10 cellular contexts compared by ENCODE assay signal in the genomic region with DNA sequence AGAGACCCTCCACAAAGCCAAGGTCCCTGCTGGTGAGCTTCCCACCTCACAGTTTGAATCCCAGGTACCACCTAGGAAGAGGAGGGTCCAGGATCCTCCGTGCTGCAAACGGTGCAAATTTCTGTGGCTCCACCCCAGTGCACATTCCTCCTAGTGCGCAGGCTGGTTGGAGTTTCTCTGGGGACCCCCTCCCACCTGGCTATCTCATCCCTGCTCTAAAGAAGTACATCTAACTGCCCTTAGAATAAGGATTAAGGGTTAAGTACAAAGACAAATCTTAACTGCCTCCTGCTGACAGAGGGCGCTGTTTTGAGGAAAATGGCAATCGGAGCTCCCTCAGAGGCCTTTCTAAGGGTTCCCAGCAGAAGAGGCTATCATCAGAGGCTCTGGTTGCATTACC.
A peak's percentile ranks its signal among the peaks of the same experiment; 100 is the strongest.
DNase-seq lines count a peak whose midpoint lies in the region; ATAC-seq and TF ChIP-seq lines count a peak whose summit lies in the region.
"Had no signal": no experiment of that assay in that cellular context is flagged by ENCODE, and none has a peak within 500 bp of the region (broad histone marks: within the 10 kb centered on the region; RNA-seq: fewer than 3 reads in every experiment).

No MANE protein-coding gene starts in this region.

- H3K9me3 ChIP-seq in PC-9 (ENCODE audit: insufficient read depth, low read depth), result no peaks in the 10 kb centered on the region
- H3K9me3 ChIP-seq: vagina had no signal

- no TSS peak for BruUV-seq in PC-9 (replicated peaks; lab: Mats Ljungman, UMichigan)

- no peaks in the 10 kb centered on the region for H3K4me1 ChIP-seq in PC-9 (replicated peaks; ENCODE audit: insufficient read depth)
- H3K4me1 ChIP-seq: vagina had no signal

- TF ChIP-seq CTCF in GM12873 (IDR thresholded peaks at IDR 0.05; ENCODE audit: insufficient read depth, low read depth, low read length, missing control alignments) (peak; percentile 61), PC-9 (conservative IDR thresholded peaks at IDR 0.05) (peak; percentile 57)

- H3K9me2 ChIP-seq in PC-9 (ENCODE audit: insufficient read depth), result no peaks in the 10 kb centered on the region

- H3K27me3 ChIP-seq in H7 (ENCODE audit: control insufficient read depth, insufficient read depth, low read length) (no peaks in the 10 kb centered on the region), PC-9 (ENCODE audit: insufficient read depth, low read depth) (no peaks in the 10 kb centered on the region)
- H3K27me3 ChIP-seq: vagina had no signal

- H3K79me2 ChIP-seq in PC-9 (ENCODE audit: low read depth), result no peaks in the 10 kb centered on the region

- ATAC-seq in left ventricle myocardium superior (no peak), GM21423 (IDR thresholded peaks at IDR 0.05; ENCODE audit: unreplicated experiment) (no peak)

- no peaks in the 10 kb centered on the region for H3F3A ChIP-seq in PC-9 (ENCODE audit: insufficient read depth, low read depth)

- DNase-seq in H7 (peak; percentile 4), PC-9 (no peak), iPS-NIHi7 (ENCODE audit: extremely low spot score) (peak; percentile 31), left ventricle myocardium superior (no peak), amniotic stem cell (lab: John Stamatoyannopoulos, UW) (no peak), SK-N-DZ (ENCODE audit: low spot score) (no peak)
- DNase-seq: activated CD8-positive, alpha-beta memory T cell treated with anti-CD3 and anti-CD28 coated beads for 24 hours had no signal

- no peak overlapping the region for H3K27ac ChIP-seq in PC-9
- H3K27ac ChIP-seq: vagina had no signal

- H3K36me3 ChIP-seq in H7 (replicated peaks; ENCODE audit: control insufficient read depth, insufficient read depth, low read length) (no peaks in the 10 kb centered on the region), PC-9 (ENCODE audit: low read depth) (no peaks in the 10 kb centered on the region)
- H3K36me3 ChIP-seq: vagina had no signal

- intact Hi-C loops in PC-9 (cut with micrococcal nuclease; ENCODE audit: unreplicated experiment) (no loop called here), left ventricle myocardium superior (cut with micrococcal nuclease) (no loop called here)

- no peak overlapping the region for H2AFZ ChIP-seq in PC-9

- H3K4me2 ChIP-seq in PC-9, result no peak overlapping the region

- H3K4me3 ChIP-seq in H7 (ENCODE audit: insufficient read depth, low read depth, low read length) (no peak overlapping the region), PC-9 (no peak overlapping the region)
- H3K4me3 ChIP-seq: vagina had no signal

- POLR2A ChIA-PET in PC-9 (lab: Charles Lee; ENCODE audit: unreplicated experiment), result no interaction called here

- H4K20me1 ChIP-seq in PC-9 (ENCODE audit: insufficient read depth), result no peaks in the 10 kb centered on the region

- CTCF ChIA-PET in PC-9 (lab: Charles Lee), result no interaction called here

Comparison
In these comparisons a context has a peak if more than half of its experiments do, and no peak if none do; other contexts are left out.
1. DNase-seq: peak in H7 (single experiment) and iPS-NIHi7 (single experiment); none in PC-9 (0 of 2), left ventricle myocardium superior (single experiment), amniotic stem cell (single experiment) and SK-N-DZ (single experiment).